ENCODE assay signal across 2 cellular contexts in genomic region chr5:1867114-1867814, GRCh38.
TF ChIP-seq lines count a peak whose summit lies in the region.

No MANE protein-coding gene starts in this region.

TF ChIP-seq in GM23338, 12 proteins besides CTCF, POLR2A, EP300 and RAD21:
- no peak for TF ChIP-seq ZNF462 (CRISPR knock-in tag; IDR thresholded peaks at IDR 0.05)
- TF ChIP-seq STAT1 (IDR thresholded peaks at IDR 0.05; ENCODE audit: unreplicated experiment): no peak
- no peak for TF ChIP-seq NANOG (IDR thresholded peaks at IDR 0.05; ENCODE audit: borderline replicate concordance)
TF ChIP-seq in GM23338: peak in this region for 0.

TF ChIP-seq in HepG2, 621 proteins besides CTCF, POLR2A, EP300 and RAD21:
- TF ChIP-seq PCBP2 (optimal IDR thresholded peaks at IDR 0.05; ENCODE audit: low read depth, low read length, poor library complexity, severe bottlenecking) (peak; percentile 90), USF2 (IDR thresholded peaks at IDR 0.05; ENCODE audit: low read depth, low read length) (no peak), USF2 (CRISPR knock-in tag; IDR thresholded peaks at IDR 0.05; ENCODE audit: borderline replicate concordance) (no peak), HHEX (CRISPR knock-in tag; IDR thresholded peaks at IDR 0.05) (no peak), PCBP1 (IDR thresholded peaks at IDR 0.05; ENCODE audit: borderline replicate concordance, low read depth, low read length) (0 out of 2 replicates have a peak, but pooled peaks have one; percentile 68), HNRNPK (IDR thresholded peaks at IDR 0.05; ENCODE audit: low read depth, low read length, poor library complexity, severe bottlenecking) (peak; percentile 70), DNMT3B (CRISPR knock-in tag; conservative IDR thresholded peaks at IDR 0.05) (no peak)
